ENCODE assay signal across 11 cellular contexts in the genomic region with DNA sequence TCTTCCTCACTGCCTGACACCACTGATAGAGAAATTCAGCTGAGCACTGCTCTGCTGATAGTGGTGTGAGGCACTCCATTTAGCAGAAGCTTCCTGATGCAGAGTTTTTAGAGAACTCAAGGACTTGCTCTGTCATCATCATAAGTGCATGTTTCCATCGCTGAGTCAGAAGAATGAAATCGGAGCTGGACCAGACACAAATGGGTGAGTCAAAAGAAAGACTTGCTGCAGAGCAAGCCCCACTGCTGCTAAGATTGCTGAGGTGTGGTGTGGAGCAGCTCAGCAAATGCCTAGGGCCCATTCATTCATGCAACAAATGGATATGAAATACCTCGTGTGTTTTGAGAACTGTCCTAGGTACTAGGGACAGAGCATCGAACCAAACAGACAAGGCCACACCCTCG.
A peak's percentile ranks its signal among the peaks of the same experiment; 100 is the strongest.
DNase-seq lines count a peak whose midpoint lies in the region; ATAC-seq and TF ChIP-seq lines count a peak whose summit lies in the region.
"Had no signal": no experiment of that assay in that cellular context is flagged by ENCODE, and none has a peak within 500 bp of the region (broad histone marks: within the 10 kb centered on the region; RNA-seq: fewer than 3 reads in every experiment).

No MANE protein-coding gene starts in this region.

- dilution Hi-C loops in mammary epithelial cell (cut with HindIII; ENCODE audit: low sequenced_read_pairs): no loop called here

- H3K9ac ChIP-seq in mammary epithelial cell (ENCODE audit: insufficient read depth, low read length) (no peak overlapping the region), liver (ENCODE audit: low read depth in 1 of 2, low read length in 2 of 2) (no peak overlapping the region)

- TF ChIP-seq RAD21 in liver (IDR thresholded peaks at IDR 0.05): no peak

- 7% methylated on average over 5 of the region's 5 CpGs for WGBS in mammary epithelial cell (ENCODE audit: low coverage, missing lambda C conversion rate)
- 62% methylated on average over 5 of the region's 5 CpGs for WGBS in liver

- in situ Hi-C loops in mammary epithelial cell (cut with MboI; ENCODE audit: low sequenced_read_pairs in 2 of 2): no loop called here

- no peaks in the 10 kb centered on the region for H3K9me3 ChIP-seq in mammary epithelial cell (replicated peaks; ENCODE audit: insufficient read depth, low read length)
- no peaks in the 10 kb centered on the region for H3K9me3 ChIP-seq in liver (ENCODE audit: control insufficient read depth in 4 of 4, low read length in 3 of 4)
- H3K9me3 ChIP-seq: neutrophil had no signal

- CTCF ChIA-PET in mammary epithelial cell (lab: Charles Lee; ENCODE audit: low non-redundant PET): no interaction called here

- H3K27me3 ChIP-seq in ACC112 (ENCODE audit: insufficient read depth, low read length): no peaks in the 10 kb centered on the region
- H3K27me3 ChIP-seq in mammary epithelial cell (ENCODE audit: insufficient read depth, low read length): no peaks in the 10 kb centered on the region
- no peaks in the 10 kb centered on the region for H3K27me3 ChIP-seq in liver (ENCODE audit: control insufficient read depth in 4 of 4, insufficient read depth in 4 of 4, low read length in 3 of 4)
- H3K27me3 ChIP-seq: neutrophil had no signal

- no TSS peak for BruUV-seq in mammary epithelial cell (replicated peaks; lab: Mats Ljungman, UMichigan)

- peaks cover 28% of the 10 kb centered on the region for H3K4me1 ChIP-seq in ACC112 (ENCODE audit: control insufficient read depth, insufficient read depth, low read length, unreplicated experiment)
- peaks cover 13% of the 10 kb centered on the region for H3K4me1 ChIP-seq in mammary epithelial cell (ENCODE audit: insufficient read depth, low read length)
- H3K4me1 ChIP-seq in liver (ENCODE audit: control insufficient read depth in 4 of 4, insufficient read depth in 4 of 4, low read length in 3 of 4): peaks cover 0 to 22% (median 21%) of the 10 kb centered on the region in 4 donors

- ATAC-seq in GM18502 (IDR thresholded peaks at IDR 0.05; ENCODE audit: poor library complexity, unreplicated experiment) (no peak), GM19395 (IDR thresholded peaks at IDR 0.05; ENCODE audit: unreplicated experiment) (no peak), GM18870 (IDR thresholded peaks at IDR 0.05; ENCODE audit: unreplicated experiment) (no peak)

- no peaks in the 10 kb centered on the region for H4K20me1 ChIP-seq in mammary epithelial cell (ENCODE audit: insufficient read depth, low read length)

- peak overlapping the region; percentile 2; the same call in 1 of the 2 replicates for H3K4me3 ChIP-seq in ACC112 (ENCODE audit: low read depth, low read length)
- no peak overlapping the region for H3K4me3 ChIP-seq in mammary epithelial cell (replicated peaks in 1 of 3; ENCODE audit: insufficient read depth in 1 of 3, low read depth in 2 of 3, low read length in 3 of 3)
- no peak overlapping the region for H3K4me3 ChIP-seq in liver (ENCODE audit: low read depth in 1 of 3, low read length in 3 of 3)

- H3K79me2 ChIP-seq in ACC112 (ENCODE audit: control insufficient read depth, insufficient read depth, low read length, unreplicated experiment): no peaks in the 10 kb centered on the region
- no peaks in the 10 kb centered on the region for H3K79me2 ChIP-seq in mammary epithelial cell (ENCODE audit: insufficient read depth, low read length)

- H2AFZ ChIP-seq in ACC112 (ENCODE audit: low read length, unreplicated experiment) (no peak overlapping the region), mammary epithelial cell (ENCODE audit: low read depth, low read length) (no peak overlapping the region)

- DNase-seq in HS-5 (ENCODE audit: low read depth) (peak; percentile 95), mammary epithelial cell (peak; percentile 97)
- no peak for DNase-seq in effector CD8-positive, alpha-beta T cell (lab: John Stamatoyannopoulos, UW)
- DNase-seq: CD4-positive, alpha-beta T cell had no signal

- TF ChIP-seq CTCF in mammary epithelial cell (conservative IDR thresholded peaks at IDR 0.05 in 1 of 2, IDR thresholded peaks at IDR 0.05 in 1 of 2; ENCODE audit: extremely low read depth in 1 of 2, insufficient read depth in 1 of 2, low read depth in 1 of 2, low read length in 2 of 2): no peak
- no peak for TF ChIP-seq CTCF in liver (IDR thresholded peaks at IDR 0.05; ENCODE audit: low read depth, low read length, missing input control)

- H3K4me2 ChIP-seq in mammary epithelial cell (ENCODE audit: insufficient read depth, low read depth, low read length): no peak overlapping the region

- intact Hi-C loops in mammary epithelial cell (cut with micrococcal nuclease): loop anchor here (10.0 kb wide), 1 partner anchor 321 kb away; no protein-coding TSS in a partner anchor

- H3K36me3 ChIP-seq in ACC112 (ENCODE audit: insufficient read depth, low read length): no peaks in the 10 kb centered on the region
- H3K36me3 ChIP-seq in mammary epithelial cell (ENCODE audit: insufficient read depth, low read length): no peaks in the 10 kb centered on the region
- H3K36me3 ChIP-seq in liver (ENCODE audit: control insufficient read depth in 4 of 4, insufficient read depth in 3 of 4, low read depth in 1 of 4, low read length in 3 of 4): peaks cover 0 to 2% (median 0%) of the 10 kb centered on the region in 4 donors
- H3K36me3 ChIP-seq: neutrophil had no signal

- H3K27ac ChIP-seq in ACC112 (ENCODE audit: low read depth, low read length): peak overlapping the region; percentile 52
- no peak overlapping the region for H3K27ac ChIP-seq in mammary epithelial cell (ENCODE audit: insufficient read depth, low read depth, low read length)
- no peak overlapping the region for H3K27ac ChIP-seq in liver (ENCODE audit: low read depth in 1 of 2, low read length in 2 of 2)
- H3K27ac ChIP-seq: HL-60, neutrophil had no signal

TF ChIP-seq in liver, 16 proteins besides CTCF, POLR2A, EP300 and RAD21:
- no peak for TF ChIP-seq EGR1 (IDR thresholded peaks at IDR 0.05; ENCODE audit: low read depth in 2 of 2)
- TF ChIP-seq REST (IDR thresholded peaks at IDR 0.05): peak; percentile 75
- TF ChIP-seq YY1 (IDR thresholded peaks at IDR 0.05): no peak
- no peak for TF ChIP-seq FOXA2 (IDR thresholded peaks at IDR 0.05)
- TF ChIP-seq, protein P1, sequence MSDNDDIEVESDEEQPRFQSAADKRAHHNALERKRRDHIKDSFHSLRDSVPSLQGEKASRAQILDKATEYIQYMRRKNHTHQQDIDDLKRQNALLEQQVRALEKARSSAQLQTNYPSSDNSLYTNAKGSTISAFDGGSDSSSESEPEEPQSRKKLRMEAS (IDR thresholded peaks at IDR 0.05): no peak
